18 cellular contexts compared by ENCODE assay signal in genomic region chr3:113245775-113246174, GRCh38. TPM values are rescaled to one million over a fixed set of nuclear protein-coding genes. Genes with fewer than 3 reads are reported as not detected.
A peak's percentile ranks its signal among the peaks of the same experiment; 100 is the strongest.
DNase-seq lines count a peak whose midpoint lies in the region; ATAC-seq and TF ChIP-seq lines count a peak whose summit lies in the region.
"Had no signal": no experiment of that assay in that cellular context is flagged by ENCODE, and none has a peak within 500 bp of the region (broad histone marks: within the 10 kb centered on the region; RNA-seq: fewer than 3 reads in every experiment).

No MANE protein-coding gene starts in this region.

- no peaks in the 10 kb centered on the region for H3K9me3 ChIP-seq in left ventricle myocardium inferior (replicated peaks)
- H3K9me3 ChIP-seq in skeletal muscle satellite cell (replicated peaks; ENCODE audit: low read length), result no peaks in the 10 kb centered on the region
- no peaks in the 10 kb centered on the region for H3K9me3 ChIP-seq in effector memory CD4-positive, alpha-beta T cell (ENCODE audit: control insufficient read depth, low read length)

- H3K27me3 ChIP-seq in left ventricle myocardium inferior (ENCODE audit: low read depth) (peaks cover 19% of the 10 kb centered on the region), skeletal muscle satellite cell (ENCODE audit: control insufficient read depth, insufficient read depth, low read length) (no peaks in the 10 kb centered on the region)
- H3K27me3 ChIP-seq in effector memory CD4-positive, alpha-beta T cell (replicated peaks; ENCODE audit: control insufficient read depth, insufficient read depth, low read length, poor library complexity, severe bottlenecking), result no peaks in the 10 kb centered on the region

- peak; percentile 59 for DNase-seq in GM03348 (ENCODE audit: low spot score)
- peak; percentile 56 for DNase-seq in astrocyte of the spinal cord (ENCODE audit: low read depth, low spot score)
- peak; percentile 58 for DNase-seq in left ventricle myocardium inferior
- DNase-seq in Ammon's horn (ENCODE audit: low spot score), result no peak
- no peak for DNase-seq in amniotic stem cell (lab: John Stamatoyannopoulos, UW)
- no peak for DNase-seq in effector memory CD4-positive, alpha-beta T cell
- DNase-seq: activated CD4-positive, alpha-beta T cell treated with anti-CD3 and anti-CD28 coated beads for 36 hours; activated effector memory CD4-positive, alpha-beta T cell treated with anti-CD3 and anti-CD28 coated beads, Interleukin-2, amount 50 U/mL, for 16 hours; C1 segment of cervical spinal cord; dermis blood vessel endothelial cell; GDM1; HCEC 1CT; KG1; stimulated activated CD4-positive, alpha-beta T cell treated with anti-CD3 and anti-CD28 coated beads, Interleukin-2, amount 100 ng/mL, for 48 hours had no signal

- peak overlapping the region; percentile 10 for H3K9ac ChIP-seq in skeletal muscle satellite cell (ENCODE audit: low read depth, low read length)

- in situ Hi-C loops in astrocyte of the spinal cord (cut with HindIII; ENCODE audit: low sequenced_read_pairs), result no loop called here

- H3K27ac ChIP-seq in left ventricle myocardium inferior (replicated peaks), result peak overlapping the region; percentile 66
- no peak overlapping the region for H3K27ac ChIP-seq in effector memory CD4-positive, alpha-beta T cell (ENCODE audit: insufficient read depth, low read length, poor library complexity, severe bottlenecking)

- H3K4me1 ChIP-seq in left ventricle myocardium inferior (peaks cover 45% of the 10 kb centered on the region), skeletal muscle satellite cell (ENCODE audit: control insufficient read depth, insufficient read depth, low read length) (peaks cover 58% of the 10 kb centered on the region)
- H3K4me1 ChIP-seq in effector memory CD4-positive, alpha-beta T cell (ENCODE audit: control insufficient read depth, insufficient read depth, low read length, poor library complexity, severe bottlenecking), result no peaks in the 10 kb centered on the region

- no peaks in the 10 kb centered on the region for H3K36me3 ChIP-seq in left ventricle myocardium inferior
- no peaks in the 10 kb centered on the region for H3K36me3 ChIP-seq in skeletal muscle satellite cell (ENCODE audit: insufficient read depth, low read length)
- no peaks in the 10 kb centered on the region for H3K36me3 ChIP-seq in effector memory CD4-positive, alpha-beta T cell (ENCODE audit: control insufficient read depth, insufficient read depth, low read length)

- H3K4me3 ChIP-seq in astrocyte of the spinal cord (ENCODE audit: low read depth, low read length) (no peak overlapping the region), left ventricle myocardium inferior (no peak overlapping the region), skeletal muscle satellite cell (ENCODE audit: low read length) (no peak overlapping the region)
- H3K4me3 ChIP-seq in effector memory CD4-positive, alpha-beta T cell (ENCODE audit: insufficient read depth, low read depth, low read length, poor library complexity, severe bottlenecking), result no peak overlapping the region

- intact Hi-C loops in left ventricle myocardium inferior (cut with micrococcal nuclease), result no loop called here

- ATAC-seq in GM18861 (IDR thresholded peaks at IDR 0.05; ENCODE audit: unreplicated experiment), result no peak
- ATAC-seq: activated CD4-positive, alpha-beta T cell treated with anti-CD3 and anti-CD28 coated beads for 36 hours; natural killer cell treated with Interleukin-12 subunit alpha and Interleukin-12 subunit beta and Interleukin-15 and Interleukin-18, amount 100 ng/mL, for 72 hours had no signal

- TF ChIP-seq CTCF in astrocyte of the spinal cord (IDR thresholded peaks at IDR 0.05; ENCODE audit: low read depth, low read length), result no peak
- no peak for TF ChIP-seq CTCF in left ventricle myocardium inferior (IDR thresholded peaks at IDR 0.05; ENCODE audit: borderline replicate concordance)

- peak overlapping the region; percentile 32 for H3K4me2 ChIP-seq in skeletal muscle satellite cell (ENCODE audit: low read length)

RNA-seq across cellular contexts. Expression of gene BOC, which starts 34.4 kb away (rescaled TPM):
- total RNA-seq in left ventricle myocardium inferior, result 6.7 TPM
- total RNA-seq in skeletal muscle satellite cell (2012; rRNA removed), result 0.76 and 3.7 TPM in 2 replicates
- total RNA-seq: NCI-H460 had no signal

Comparison
In these comparisons a context has a peak if more than half of its experiments do, and no peak if none do; other contexts are left out.
1. DNase-seq: peak in GM03348 (single experiment), astrocyte of the spinal cord (single experiment) and left ventricle myocardium inferior (single experiment); none in Ammon's horn (single experiment), amniotic stem cell (single experiment) and effector memory CD4-positive, alpha-beta T cell (0 of 3).